ENCODE assay signal across 3 cellular contexts in the genomic region with DNA sequence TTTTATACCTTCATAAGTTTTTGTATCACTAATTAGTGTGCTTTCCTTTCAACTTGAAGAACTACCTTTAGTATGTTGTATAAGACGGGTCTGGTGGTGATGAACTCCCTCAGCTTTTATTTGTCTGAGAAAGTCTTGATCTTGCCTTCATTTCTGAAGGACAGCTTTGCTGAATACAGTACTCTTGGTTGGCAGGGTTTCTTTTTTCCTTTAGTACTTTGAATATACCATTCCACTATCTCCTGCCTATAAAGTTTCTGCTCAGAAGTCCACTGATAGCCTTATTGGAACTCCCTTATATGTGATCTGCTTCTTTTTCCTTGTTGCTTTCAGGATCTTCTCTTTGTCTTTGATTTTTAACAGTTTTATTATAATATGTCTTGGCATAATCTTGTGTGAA.
"Had no signal": no experiment of that assay in that cellular context is flagged by ENCODE, and none has a peak within 500 bp of the region (broad histone marks: within the 10 kb centered on the region; RNA-seq: fewer than 3 reads in every experiment).

No MANE protein-coding gene starts in this region.

- DNase-seq: GDM1, GF-D8 had no signal

- ATAC-seq: GM12878 had no signal

- H3K4me3 ChIP-seq: GM12878 had no signal
